ENCODE assay signal across 9 cellular contexts in genomic region chr14:33839193-33840076, GRCh38.
A peak's percentile ranks its signal among the peaks of the same experiment; 100 is the strongest.
DNase-seq lines count a peak whose midpoint lies in the region; ATAC-seq and TF ChIP-seq lines count a peak whose summit lies in the region.
"Had no signal": no experiment of that assay in that cellular context is flagged by ENCODE, and none has a peak within 500 bp of the region (broad histone marks: within the 10 kb centered on the region; RNA-seq: fewer than 3 reads in every experiment).

No MANE protein-coding gene starts in this region.

- no peaks in the 10 kb centered on the region for H3K27me3 ChIP-seq in heart left ventricle
- no peaks in the 10 kb centered on the region for H3K27me3 ChIP-seq in gastrocnemius medialis
- H3K27me3 ChIP-seq: BLaER1 treated with 17β-estradiol and CSF1 and Interleukin-3, amounts not matched to agents 10 nM and 100 nM had no signal

- intact Hi-C loops in heart left ventricle (cut with DNase I) (loop anchor here (1.0 to 10.0 kb wide), 15 partner anchors 115 to 484 kb away; partner anchors contain the start of gene EGLN3 (in 2 of the 10)), gastrocnemius medialis (cut with DNase I; ENCODE audit: low total_unique reads) (loop anchor here (1.0 to 5.0 kb wide), 4 partner anchors 259 to 483 kb away; no protein-coding TSS in a partner anchor)

- H3K27me3 Mint-ChIP-seq in activated naive CD8-positive, alpha-beta T cell treated with anti-CD3 and anti-CD28 coated beads, Interleukin-2, amount 10 ng/mL, durations not matched to agents 7 days and 5 days: peaks cover 4% of the 10 kb centered on the region

- H3K9me3 Mint-ChIP-seq in activated naive CD8-positive, alpha-beta T cell treated with anti-CD3 and anti-CD28 coated beads, Interleukin-2, amount 10 ng/mL, durations not matched to agents 7 days and 5 days: no peaks in the 10 kb centered on the region

- H3K4me3 ChIP-seq in heart left ventricle (no peak overlapping the region), gastrocnemius medialis (no peak overlapping the region)
- H3K4me3 ChIP-seq: BLaER1 treated with 17β-estradiol and CSF1 and Interleukin-3, amounts not matched to agents 10 nM and 100 nM had no signal

- H3K4me1 Mint-ChIP-seq in activated naive CD8-positive, alpha-beta T cell treated with anti-CD3 and anti-CD28 coated beads, Interleukin-2, amount 10 ng/mL, durations not matched to agents 7 days and 5 days: peaks cover 35% of the 10 kb centered on the region

- H3K4me3 Mint-ChIP-seq in activated naive CD8-positive, alpha-beta T cell treated with anti-CD3 and anti-CD28 coated beads, Interleukin-2, amount 10 ng/mL, durations not matched to agents 7 days and 5 days: no peak overlapping the region

- no peaks in the 10 kb centered on the region for H3K9me3 ChIP-seq in heart left ventricle
- H3K9me3 ChIP-seq in gastrocnemius medialis: no peaks in the 10 kb centered on the region
- H3K9me3 ChIP-seq: BLaER1 treated with 17β-estradiol and CSF1 and Interleukin-3, amounts not matched to agents 10 nM and 100 nM had no signal

- TF ChIP-seq CTCF in heart left ventricle (IDR thresholded peaks at IDR 0.05) (peak; percentile 77 to 95 (median 86)), gastrocnemius medialis (IDR thresholded peaks at IDR 0.05 in 4 of 5, conservative IDR thresholded peaks at IDR 0.05 in 1 of 5) (peak; percentile 74 to 85 (median 79))

- POLR2A ChIA-PET in activated naive CD8-positive, alpha-beta T cell treated with anti-CD3 and anti-CD28 coated beads, Interleukin-2, amount 10 ng/mL, durations not matched to agents 7 days and 5 days (lab: Charles Lee): interaction anchor here (1.3 kb wide), 1 partner anchor 9 kb away, joined by 3 read pairs; no protein-coding TSS in a partner anchor

- H3K27ac ChIP-seq in heart left ventricle (no peak overlapping the region), gastrocnemius medialis (no peak overlapping the region)
- H3K27ac ChIP-seq: BLaER1 treated with 17β-estradiol and CSF1 and Interleukin-3, amounts not matched to agents 10 nM and 100 nM had no signal

- no peaks in the 10 kb centered on the region for H3K36me3 Mint-ChIP-seq in activated naive CD8-positive, alpha-beta T cell treated with anti-CD3 and anti-CD28 coated beads, Interleukin-2, amount 10 ng/mL, durations not matched to agents 7 days and 5 days

- in situ Hi-C loops in gastrocnemius medialis (cut with MboI; ENCODE audit: low sequenced_read_pairs in 4 of 4): loop anchor here (5.0 to 10.0 kb wide), 9 partner anchors 253 to 485 kb away; no protein-coding TSS in a partner anchor

- TF ChIP-seq POLR2A in heart left ventricle (IDR thresholded peaks at IDR 0.05) (no peak), gastrocnemius medialis (IDR thresholded peaks at IDR 0.05) (no peak)

- no peaks in the 10 kb centered on the region for H3K36me3 ChIP-seq in heart left ventricle
- no peaks in the 10 kb centered on the region for H3K36me3 ChIP-seq in gastrocnemius medialis
- H3K36me3 ChIP-seq: BLaER1 treated with 17β-estradiol and CSF1 and Interleukin-3, amounts not matched to agents 10 nM and 100 nM had no signal

- peak; percentile 5 for DNase-seq in NK-92 treated with Interleukin-12 subunit alpha and Interleukin-12 subunit beta, amount 100 ng/mL, for 24 hours (lab: John Stamatoyannopoulos, UW)
- no peak for DNase-seq in NK-92 (lab: John Stamatoyannopoulos, UW; ENCODE audit: unreplicated experiment)
- DNase-seq in Kasumi-1 (lab: John Stamatoyannopoulos, UW): peak; percentile 48 to 59
- DNase-seq in RPMI8226: peak; percentile 54
- peak; percentile 49 for DNase-seq in activated naive CD8-positive, alpha-beta T cell treated with anti-CD3 and anti-CD28 coated beads, Interleukin-2, amount 10 ng/mL, durations not matched to agents 7 days and 5 days
- peak in 4 of 5 donors; percentile 37 to 53 (median 47) for DNase-seq in heart left ventricle
- peak; percentile 9 to 38 for DNase-seq in gastrocnemius medialis

- ATAC-seq in activated naive CD8-positive, alpha-beta T cell treated with anti-CD3 and anti-CD28 coated beads, Interleukin-2, amount 10 ng/mL, durations not matched to agents 7 days and 5 days (ENCODE audit: low read depth): peak; percentile 36
- ATAC-seq in heart left ventricle: peak; percentile 65 to 81 (median 74)
- peak; percentile 77 to 92 for ATAC-seq in gastrocnemius medialis
- ATAC-seq in HG03469 (IDR thresholded peaks at IDR 0.05; ENCODE audit: unreplicated experiment): no peak

- WGBS in heart left ventricle, 4 donors: 43 to 49% (median 47%) methylated on average over 16 of the region's 16 CpGs

- H3K4me1 ChIP-seq in heart left ventricle (peaks cover 0 to 19% (median 2%) of the 10 kb centered on the region in 12 donors), gastrocnemius medialis (peaks cover 3 to 6% of the 10 kb centered on the region in 2 donors)
- H3K4me1 ChIP-seq: BLaER1 treated with 17β-estradiol and CSF1 and Interleukin-3, amounts not matched to agents 10 nM and 100 nM had no signal

- H3K27ac Mint-ChIP-seq in activated naive CD8-positive, alpha-beta T cell treated with anti-CD3 and anti-CD28 coated beads, Interleukin-2, amount 10 ng/mL, durations not matched to agents 7 days and 5 days: no peak overlapping the region
